8 cellular contexts compared by ENCODE assay signal in genomic region chr11:119067371-119068222, GRCh38.
A peak's percentile ranks its signal among the peaks of the same experiment; 100 is the strongest.
DNase-seq lines count a peak whose midpoint lies in the region; ATAC-seq and TF ChIP-seq lines count a peak whose summit lies in the region.

Gene VPS11, plus strand, starts transcription at chr11:119067818. Its CDS starts 6 bp downstream, at chr11:119067824.

- H3K4me3 ChIP-seq in AG09309 (ENCODE audit: control insufficient read depth, low read depth, low read length) = peak within 1 kb of the TSS; percentile 83

- peak; percentile 72 for DNase-seq in AG09309 (ENCODE audit: low read depth)
- DNase-seq in NCI-H446 treated with DMSO at 0.1 percent for 48 hours (lab: John Stamatoyannopoulos, UW) = peak; percentile 87
- DNase-seq in cerebellar cortex (ENCODE audit: low spot score) = peak; percentile 96
- DNase-seq in islet precursor cell = peak; percentile 98
- DNase-seq in stimulated activated CD4-positive, alpha-beta T cell treated with anti-CD3 and anti-CD28 coated beads, Interleukin-12 subunit alpha, Interleukin-12 subunit beta, amount 100 ng/mL, for 48 hours (ENCODE audit: low read depth in 2 of 3, low spot score in 1 of 3) = peak; percentile 95 to 98 (median 96)

- ATAC-seq in GM19023 (IDR thresholded peaks at IDR 0.05; ENCODE audit: unreplicated experiment) (peak; percentile 95), HG03280 (IDR thresholded peaks at IDR 0.05; ENCODE audit: unreplicated experiment) (peak; percentile 94)
- peak; percentile 99 for ATAC-seq in activated CD4-positive, CD25-positive, alpha-beta regulatory T cell treated with anti-CD3 and anti-CD28 coated beads, Interleukin-2, amount 50 U/mL, for 24 hours

- TF ChIP-seq CTCF in AG09309 (IDR thresholded peaks at IDR 0.05; ENCODE audit: control insufficient read depth, insufficient read depth, low read depth, low read length, missing control alignments) = no peak

Comparison
In these comparisons a context has a peak if more than half of its experiments do, and no peak if none do; other contexts are left out.
1. Peak in every context shown above with its lines: DNase-seq, ATAC-seq and H3K4me3 ChIP-seq.